Comparison of ENCODE assay signal across 14 cellular contexts in the genomic region with DNA sequence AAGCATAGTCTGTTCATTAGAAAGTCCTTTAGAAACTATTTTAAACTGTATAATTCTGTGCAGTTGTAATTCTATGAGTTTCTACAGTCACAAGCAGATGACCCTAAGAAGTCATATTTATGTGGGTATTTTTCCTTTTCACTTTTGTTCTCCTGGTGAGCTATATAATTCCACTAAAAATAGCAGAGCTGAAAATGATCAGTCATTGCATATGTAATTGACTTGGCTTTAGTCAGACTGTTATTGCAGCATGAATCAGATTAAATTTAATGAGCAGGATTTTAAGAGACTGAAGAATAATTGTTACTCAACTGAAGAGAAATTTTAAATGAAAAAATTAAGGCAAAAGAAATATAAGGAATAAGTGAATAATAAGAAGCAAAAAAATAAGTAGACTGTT.
"Had no signal": no experiment of that assay in that cellular context is flagged by ENCODE, and none has a peak within 500 bp of the region (broad histone marks: within the 10 kb centered on the region; RNA-seq: fewer than 3 reads in every experiment).

No MANE protein-coding gene starts in this region.

- H3K27me3 Mint-ChIP-seq: activated CD4-positive, alpha-beta memory T cell treated with anti-CD3 and anti-CD28 coated beads, Interleukin-2, amount 10 ng/mL, durations not matched to agents 7 days and 5 days; activated CD4-positive, alpha-beta T cell treated with anti-CD3 and anti-CD28 coated beads for 36 hours; activated naive CD4-positive, alpha-beta T cell treated with anti-CD3 and anti-CD28 coated beads, Interleukin-2, amount 10 ng/mL, durations not matched to agents 7 days and 5 days; activated T-cell treated with anti-CD3 and anti-CD28 coated beads, Interleukin-2, amount 50 U/mL, for 24 hours had no signal

- H3K9me3 Mint-ChIP-seq: activated CD4-positive, alpha-beta memory T cell treated with anti-CD3 and anti-CD28 coated beads, Interleukin-2, amount 10 ng/mL, durations not matched to agents 7 days and 5 days; activated naive CD4-positive, alpha-beta T cell treated with anti-CD3 and anti-CD28 coated beads, Interleukin-2, amount 10 ng/mL, durations not matched to agents 7 days and 5 days; activated T-cell treated with anti-CD3 and anti-CD28 coated beads, Interleukin-2, amount 50 U/mL, for 24 hours; stimulated activated effector memory CD8-positive, alpha-beta T cell treated with anti-CD3 and anti-CD28 coated beads, Interleukin-12 subunit alpha, Interleukin-12 subunit beta, amount 100 ng/mL, for 72 hours had no signal

- H3K27ac ChIP-seq: cardiac muscle cell, left ventricle myocardium inferior, pancreas, WERI-Rb-1 had no signal

- H3K4me3 Mint-ChIP-seq: activated CD4-positive, alpha-beta memory T cell treated with anti-CD3 and anti-CD28 coated beads, Interleukin-2, amount 10 ng/mL, durations not matched to agents 7 days and 5 days; activated CD4-positive, alpha-beta T cell treated with anti-CD3 and anti-CD28 coated beads for 36 hours; activated naive CD4-positive, alpha-beta T cell treated with anti-CD3 and anti-CD28 coated beads, Interleukin-2, amount 10 ng/mL, durations not matched to agents 7 days and 5 days; activated T-cell treated with anti-CD3 and anti-CD28 coated beads, Interleukin-2, amount 50 U/mL, for 24 hours; stimulated activated effector memory CD8-positive, alpha-beta T cell treated with anti-CD3 and anti-CD28 coated beads, Interleukin-12 subunit alpha, Interleukin-12 subunit beta, amount 100 ng/mL, for 72 hours had no signal

- DNase-seq: activated CD4-positive, alpha-beta memory T cell treated with anti-CD3 and anti-CD28 coated beads, Interleukin-2, amount 10 ng/mL, durations not matched to agents 7 days and 5 days; activated CD4-positive, alpha-beta T cell treated with anti-CD3 and anti-CD28 coated beads for 36 hours; activated naive CD4-positive, alpha-beta T cell treated with anti-CD3 and anti-CD28 coated beads, Interleukin-2, amount 10 ng/mL, durations not matched to agents 7 days and 5 days; activated T-cell treated with anti-CD3 and anti-CD28 coated beads, Interleukin-2, amount 50 U/mL, for 24 hours; dorsolateral prefrontal cortex; erythroblast; hippocampal formation; left ventricle myocardium inferior; pancreas; stimulated activated CD4-positive, alpha-beta T cell treated with anti-CD3 and anti-CD28 coated beads, Interleukin-12 subunit alpha, Interleukin-12 subunit beta, amount 100 ng/mL, for 4 hours; stimulated activated CD4-positive, alpha-beta T cell treated with anti-CD3 and anti-CD28 coated beads, Interleukin-2, amount 100 ng/mL, for 24 hours; WERI-Rb-1 had no signal

- H3K4me3 ChIP-seq: cardiac muscle cell, dorsolateral prefrontal cortex, left ventricle myocardium inferior, pancreas had no signal

- H3K9me3 ChIP-seq: left ventricle myocardium inferior, pancreas had no signal

- H3K27me3 ChIP-seq: cardiac muscle cell, dorsolateral prefrontal cortex, pancreas had no signal

- H3K27ac Mint-ChIP-seq: activated CD4-positive, alpha-beta memory T cell treated with anti-CD3 and anti-CD28 coated beads, Interleukin-2, amount 10 ng/mL, durations not matched to agents 7 days and 5 days; activated CD4-positive, alpha-beta T cell treated with anti-CD3 and anti-CD28 coated beads for 36 hours; activated naive CD4-positive, alpha-beta T cell treated with anti-CD3 and anti-CD28 coated beads, Interleukin-2, amount 10 ng/mL, durations not matched to agents 7 days and 5 days; activated T-cell treated with anti-CD3 and anti-CD28 coated beads, Interleukin-2, amount 50 U/mL, for 24 hours; stimulated activated effector memory CD8-positive, alpha-beta T cell treated with anti-CD3 and anti-CD28 coated beads, Interleukin-12 subunit alpha, Interleukin-12 subunit beta, amount 100 ng/mL, for 72 hours had no signal
